ENCODE assay signal across 30 cellular contexts in the genomic region with DNA sequence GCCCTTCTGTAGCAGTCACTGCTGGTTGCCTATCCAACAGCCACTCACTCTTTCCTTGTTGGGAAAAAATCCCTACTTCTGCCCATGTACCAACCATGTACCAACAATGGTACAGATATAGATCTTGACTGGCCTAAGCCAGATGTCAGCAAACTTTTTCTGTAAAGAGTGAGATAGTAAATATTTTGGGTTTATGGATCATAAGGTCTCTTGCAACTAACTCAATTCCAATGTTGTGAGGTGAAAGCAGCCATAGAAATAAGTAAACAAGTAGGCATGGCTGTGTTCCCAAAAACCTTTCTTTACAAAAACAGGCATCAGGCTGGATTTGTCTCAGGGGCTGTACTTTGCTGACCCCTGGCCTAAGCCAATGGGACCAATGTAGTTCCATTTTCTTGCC.
DNase-seq lines count a peak whose midpoint lies in the region; ATAC-seq and TF ChIP-seq lines count a peak whose summit lies in the region.
"Had no signal": no experiment of that assay in that cellular context is flagged by ENCODE, and none has a peak within 500 bp of the region (broad histone marks: within the 10 kb centered on the region; RNA-seq: fewer than 3 reads in every experiment).

No MANE protein-coding gene starts in this region.

- H3K27ac ChIP-seq in cardiac muscle cell (peak overlapping the region; percentile 17), mammary epithelial cell (ENCODE audit: insufficient read depth, low read depth, low read length) (peak overlapping the region; percentile 79), adrenal gland (no peak overlapping the region)
- H3K27ac ChIP-seq: 22Rv1, C4-2B, HL-60, SK-N-MC had no signal

- H3K4me2 ChIP-seq in mammary epithelial cell (ENCODE audit: insufficient read depth, low read depth, low read length), result peak overlapping the region; percentile 73

- TF ChIP-seq POLR2A in adrenal gland (IDR thresholded peaks at IDR 0.05), result no peak

- H3K4me1 ChIP-seq in cardiac muscle cell (ENCODE audit: low read depth) (no peaks in the 10 kb centered on the region), mammary epithelial cell (ENCODE audit: insufficient read depth, low read length) (peaks cover 48% of the 10 kb centered on the region), adrenal gland (replicated peaks in 1 of 2) (peaks cover 12% of the 10 kb centered on the region in 2 donors)

- no TSS peak for BruUV-seq in mammary epithelial cell (replicated peaks; lab: Mats Ljungman, UMichigan)

- no peaks in the 10 kb centered on the region for H3K79me2 ChIP-seq in mammary epithelial cell (ENCODE audit: insufficient read depth, low read length)

- dilution Hi-C loops in mammary epithelial cell (cut with HindIII; ENCODE audit: low sequenced_read_pairs), result no loop called here

- DNase-seq in cardiac muscle cell (ENCODE audit: low read depth in 1 of 2, low spot score in 1 of 2) (no peak), left ventricle myocardium superior (no peak), mammary epithelial cell (no peak), hepatic stellate cell (ENCODE audit: low spot score) (peak; percentile 5), sciatic nerve (ENCODE audit: low spot score) (no peak), adrenal gland (no peak), NCI-H2196 (lab: John Stamatoyannopoulos, UW; ENCODE audit: unreplicated experiment) (no peak)
- DNase-seq in stimulated activated CD4-positive, alpha-beta T cell treated with anti-CD3 and anti-CD28 coated beads, Interleukin-12 subunit alpha, Interleukin-12 subunit beta, amount 100 ng/mL, for 4 hours, result no peak
- DNase-seq: activated naive CD8-positive, alpha-beta T cell treated with anti-CD3 and anti-CD28 coated beads, Interleukin-2, amount 10 ng/mL, durations not matched to agents 7 days and 5 days; central memory CD4-positive, alpha-beta T cell; DMS 273 treated with DMSO at 0.1 percent for 48 hours; effector memory CD4-positive, alpha-beta T cell; hippocampal formation; kidney; MM.1S; NCI-H1694; NCI-H2227 treated with DMSO at 0.1 percent for 48 hours; stimulated activated CD4-positive, alpha-beta T cell treated with anti-CD3 and anti-CD28 coated beads, Interleukin-4, amount 100 ng/mL, for 1 hour; stimulated activated naive CD8-positive, alpha-beta T cell treated with anti-CD3 and anti-CD28 coated beads, Interleukin-15, amount 100 ng/mL, for 72 hours; T-helper 9 cell; trophoblast cell had no signal

- H3K36me3 ChIP-seq in cardiac muscle cell (peaks cover 8% of the 10 kb centered on the region), mammary epithelial cell (ENCODE audit: insufficient read depth, low read length) (no peaks in the 10 kb centered on the region), adrenal gland (replicated peaks in 1 of 2) (no peaks in the 10 kb centered on the region)
- H3K36me3 ChIP-seq: HAP-1 had no signal

- ATAC-seq in left ventricle myocardium superior (no peak), sciatic nerve (no peak)
- ATAC-seq: activated CD4-positive, CD25-positive, alpha-beta regulatory T cell treated with anti-CD3 and anti-CD28 coated beads, Interleukin-2, amount 50 U/mL, for 24 hours; natural killer cell treated with Interleukin-12 subunit alpha and Interleukin-12 subunit beta and Interleukin-15 and Interleukin-18, amount 100 ng/mL, for 72 hours; Panc1; stimulated activated naive CD8-positive, alpha-beta T cell treated with anti-CD3 and anti-CD28 coated beads, Interleukin-15, amount 100 ng/mL, for 72 hours had no signal

- H3K9me3 ChIP-seq in cardiac muscle cell (ENCODE audit: low read depth) (no peaks in the 10 kb centered on the region), mammary epithelial cell (replicated peaks; ENCODE audit: insufficient read depth, low read length) (no peaks in the 10 kb centered on the region), adrenal gland (replicated peaks in 1 of 3) (no peaks in the 10 kb centered on the region)
- H3K9me3 ChIP-seq: HAP-1 had no signal

- H3K4me3 ChIP-seq in cardiac muscle cell (no peak overlapping the region), mammary epithelial cell (replicated peaks in 1 of 3; ENCODE audit: insufficient read depth in 1 of 3, low read depth in 2 of 3, low read length in 3 of 3) (no peak overlapping the region), adrenal gland (no peak overlapping the region)
- H3K4me3 ChIP-seq: HAP-1, SK-N-MC, skin epidermis had no signal

- no peaks in the 10 kb centered on the region for H4K20me1 ChIP-seq in mammary epithelial cell (ENCODE audit: insufficient read depth, low read length)

- in situ Hi-C loops in mammary epithelial cell (cut with MboI; ENCODE audit: low sequenced_read_pairs in 2 of 2), result loop anchor here in 1 of 2 donors (10.0 kb wide), 1 partner anchor 384 kb away; no protein-coding TSS in a partner anchor

- CTCF ChIA-PET in mammary epithelial cell (lab: Charles Lee; ENCODE audit: low non-redundant PET), result no interaction called here

- intact Hi-C loops in left ventricle myocardium superior (cut with micrococcal nuclease) (no loop called here), mammary epithelial cell (cut with micrococcal nuclease) (loop anchor here (10.0 kb wide), 3 partner anchors 684 to 1584 kb away; a partner anchor contains a TSS), sciatic nerve (cut with DNase I) (no loop called here), adrenal gland (cut with DNase I) (loop anchor here (10.0 kb wide), 2 partner anchors 194 to 394 kb away; no protein-coding TSS in a partner anchor)

- no peak overlapping the region for H3K9ac ChIP-seq in mammary epithelial cell (ENCODE audit: insufficient read depth, low read length)

- H3K27me3 ChIP-seq in cardiac muscle cell (no peaks in the 10 kb centered on the region), mammary epithelial cell (ENCODE audit: insufficient read depth, low read length) (no peaks in the 10 kb centered on the region), adrenal gland (no peaks in the 10 kb centered on the region)

- TF ChIP-seq CTCF in cardiac muscle cell (IDR thresholded peaks at IDR 0.05; ENCODE audit: low read depth, low read length) (no peak), mammary epithelial cell (conservative IDR thresholded peaks at IDR 0.05 in 1 of 2, IDR thresholded peaks at IDR 0.05 in 1 of 2; ENCODE audit: extremely low read depth in 1 of 2, insufficient read depth in 1 of 2, low read depth in 1 of 2, low read length in 2 of 2) (no peak), adrenal gland (IDR thresholded peaks at IDR 0.05) (no peak)

- H2AFZ ChIP-seq in mammary epithelial cell (ENCODE audit: low read depth, low read length), result peak overlapping the region; percentile 66

Comparison
In these comparisons a context has a peak if more than half of its experiments do, and no peak if none do; other contexts are left out.
1. H3K27ac ChIP-seq: peak in cardiac muscle cell (single experiment) and mammary epithelial cell (single experiment); none in adrenal gland (0 of 5).
2. intact Hi-C loops: an anchor here in mammary epithelial cell (10.0 kb wide) and adrenal gland (10.0 kb wide); none called in left ventricle myocardium superior and sciatic nerve.